ENCODE assay signal across 8 cellular contexts in genomic region chr5:128201065-128201926, GRCh38.
DNase-seq lines count a peak whose midpoint lies in the region; ATAC-seq and TF ChIP-seq lines count a peak whose summit lies in the region.

No MANE protein-coding gene starts in this region.

- peak overlapping the region; percentile 32 for H3K4me3 ChIP-seq in lower lobe of right lung

- intact Hi-C loops in lower lobe of right lung (cut with DNase I) = no loop called here

- H3K36me3 ChIP-seq in lower lobe of right lung = no peaks in the 10 kb centered on the region

- H3K9me3 ChIP-seq in lower lobe of right lung = no peaks in the 10 kb centered on the region

- H3K27me3 ChIP-seq in lower lobe of right lung (ENCODE audit: low read depth) = peaks cover 3% of the 10 kb centered on the region

- H3K4me1 ChIP-seq in lower lobe of right lung = peaks cover 17% of the 10 kb centered on the region

- DNase-seq in AML-193 (lab: John Stamatoyannopoulos, UW) = peak; percentile 27 to 43
- peak; percentile 47 for DNase-seq in NCI-H510A treated with DMSO at 0.1 percent for 48 hours (lab: John Stamatoyannopoulos, UW)
- DNase-seq in activated CD4-positive, alpha-beta T cell treated with anti-CD3 and anti-CD28 coated beads, Interleukin-2, amount 50 U/mL, for 48 hours = peak; percentile 87 to 88
- DNase-seq in dermis microvascular lymphatic vessel endothelial cell (ENCODE audit: low read depth in 2 of 2) = peak; percentile 1 to 61
- peak; percentile 87 for DNase-seq in lower lobe of right lung
- peak; percentile 71 to 72 (median 72) for DNase-seq in stimulated activated CD4-positive, alpha-beta T cell treated with anti-CD3 and anti-CD28 coated beads, TNF-alpha, amount 100 ng/mL, for 4 hours (ENCODE audit: low read depth in 3 of 3)

- ATAC-seq in GM18873 (IDR thresholded peaks at IDR 0.05; ENCODE audit: low FRiP score, unreplicated experiment) (peak; percentile 88), HG03097 (IDR thresholded peaks at IDR 0.05; ENCODE audit: low FRiP score, unreplicated experiment) (peak; percentile 92), lower lobe of right lung (peak; percentile 95)

- H3K27ac ChIP-seq in lower lobe of right lung = no peak overlapping the region

- peak; percentile 89 for TF ChIP-seq CTCF in lower lobe of right lung (IDR thresholded peaks at IDR 0.05)

Comparison
In these comparisons a context has a peak if more than half of its experiments do, and no peak if none do; other contexts are left out.
1. DNase-seq: peak in every context shown above with its lines; median percentile 88 in activated CD4-positive, alpha-beta T cell treated with anti-CD3 and anti-CD28 coated beads, Interleukin-2, amount 50 U/mL, for 48 hours; 87 in lower lobe of right lung; 72 in stimulated activated CD4-positive, alpha-beta T cell treated with anti-CD3 and anti-CD28 coated beads, TNF-alpha, amount 100 ng/mL, for 4 hours; 47 in NCI-H510A treated with DMSO at 0.1 percent for 48 hours; 35 in AML-193; 31 in dermis microvascular lymphatic vessel endothelial cell.